ENCODE assay signal across 31 cellular contexts in the genomic region with DNA sequence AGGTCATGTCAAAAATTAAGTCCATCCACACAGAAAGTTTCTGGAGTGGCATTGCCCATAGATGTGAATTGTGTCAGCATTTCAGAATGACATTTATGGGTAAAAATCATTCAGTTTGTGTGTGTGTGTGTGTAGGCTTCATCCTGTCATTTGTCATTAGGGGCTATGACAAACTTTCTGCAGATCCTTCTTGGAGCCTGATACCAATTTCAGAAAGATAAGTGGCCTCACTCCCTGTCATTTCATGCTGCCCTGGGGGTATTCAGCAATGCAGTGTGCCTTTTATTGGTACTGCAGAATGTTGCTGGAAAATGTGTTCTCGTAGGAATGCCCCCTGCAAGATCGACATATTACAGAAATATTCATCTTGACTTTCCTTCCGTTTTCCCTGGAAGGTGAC.
"Had no signal": no experiment of that assay in that cellular context is flagged by ENCODE, and none has a peak within 500 bp of the region (broad histone marks: within the 10 kb centered on the region; RNA-seq: fewer than 3 reads in every experiment).

No MANE protein-coding gene starts in this region.

- DNase-seq: activated effector memory CD4-positive, alpha-beta T cell treated with anti-CD3 and anti-CD28 coated beads, Interleukin-2, amount 50 U/mL, for 16 hours; activated effector memory CD4-positive, alpha-beta T cell treated with Interleukin-2 at 50 U/mL for 16 hours; activated gamma-delta T cell; activated gamma-delta T cell treated with Interleukin-2 at 50 U/mL for 16 hours; activated naive CD4-positive, alpha-beta T cell; activated naive CD4-positive, alpha-beta T cell treated with anti-CD3 and anti-CD28 coated beads for 36 hours; activated naive CD4-positive, alpha-beta T cell treated with anti-CD3 and anti-CD28 coated beads, Interleukin-2, amount 10 ng/mL, durations not matched to agents 7 days and 5 days; activated naive CD4-positive, alpha-beta T cell treated with anti-CD3 and anti-CD28 coated beads, Interleukin-2, amount 50 U/mL, for 16 hours; activated naive CD4-positive, alpha-beta T cell treated with Interleukin-2 at 50 U/mL for 16 hours; activated naive CD8-positive, alpha-beta T cell treated with anti-CD3 and anti-CD28 coated beads for 36 hours; activated naive CD8-positive, alpha-beta T cell treated with anti-CD3 and anti-CD28 coated beads, Interleukin-2, amount 10 ng/mL, durations not matched to agents 7 days and 5 days; activated naive CD8-positive, alpha-beta T cell treated with anti-CD3 and anti-CD28 coated beads, Interleukin-2, amount 50 U/mL, for 24 hours; activated T-cell treated with anti-CD3 and anti-CD28 coated beads, Interleukin-2, amount 50 U/mL, for 24 hours; activated T-cell treated with anti-CD3 and anti-CD28 coated beads, Interleukin-2, amount 50 U/mL, for 4 hours; activated T-cell treated with anti-CD3 and anti-CD28 coated beads, Interleukin-2, amount 50 U/mL, for 48 hours; activated T-cell treated with anti-CD3 and anti-CD28 coated beads, Interleukin-2, amount 50 U/mL, for 72 hours; adrenal gland; amniotic stem cell; amygdala; anterior cingulate cortex; aorta; body of pancreas; brain microvascular endothelial cell; caudate nucleus; central memory CD4-positive, alpha-beta T cell; cerebellar nuclear complex had no signal

- H3K9me3 ChIP-seq: adrenal gland, ascending aorta, body of pancreas, breast epithelium had no signal

- ATAC-seq: activated naive CD4-positive, alpha-beta T cell treated with anti-CD3 and anti-CD28 coated beads, Interleukin-2, amount 50 U/mL, for 72 hours; activated naive CD8-positive, alpha-beta T cell treated with anti-CD3 and anti-CD28 coated beads, Interleukin-2, amount 50 U/mL, for 24 hours; activated T-cell treated with anti-CD3 and anti-CD28 coated beads, Interleukin-2, amount 50 U/mL, for 4 hours; activated T-cell treated with anti-CD3 and anti-CD28 coated beads, Interleukin-2, amount 50 U/mL, for 72 hours; activated T-helper 17 cell treated with anti-CD3 and anti-CD28 coated beads, Interleukin-2, amount 50 U/mL, for 72 hours; body of pancreas had no signal

- H3K4me1 ChIP-seq: adrenal gland, ascending aorta, body of pancreas, breast epithelium had no signal

- H3K36me3 ChIP-seq: adrenal gland, ascending aorta, brain microvascular endothelial cell, breast epithelium, cardiac muscle cell had no signal

- H3K27me3 ChIP-seq: adrenal gland, ascending aorta, body of pancreas, brain microvascular endothelial cell, breast epithelium, cardiac muscle cell had no signal

- H3K27ac ChIP-seq: adrenal gland, ascending aorta, body of pancreas, brain microvascular endothelial cell, breast epithelium, cardiac muscle cell had no signal

- H3K4me3 ChIP-seq: adrenal gland, ascending aorta, body of pancreas, breast epithelium, cardiac muscle cell had no signal
